In the genomic region with DNA sequence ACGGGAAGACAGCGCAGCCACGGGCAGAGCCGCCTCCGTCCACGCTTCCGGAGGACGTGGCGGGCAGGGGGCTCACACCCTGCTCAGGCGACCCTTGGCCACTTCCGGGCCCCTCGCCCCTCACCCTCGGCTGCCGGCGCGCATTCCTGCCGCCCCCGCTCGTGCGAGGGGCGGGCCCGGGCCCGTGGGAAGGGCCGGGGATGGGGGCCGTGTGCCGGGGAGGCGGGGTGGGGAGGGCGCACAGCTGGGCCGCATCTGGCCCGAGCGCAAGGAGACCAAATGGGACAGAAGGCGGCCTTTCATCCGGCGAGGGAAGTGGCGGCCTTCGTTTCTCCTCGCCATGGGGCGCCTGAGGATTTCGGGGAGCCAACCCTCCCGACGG, we compare ENCODE assay signal across 10 cellular contexts. TPM values are rescaled to one million over a fixed set of nuclear protein-coding genes. Genes with fewer than 3 reads are reported as not detected.
DNase-seq lines count a peak whose midpoint lies in the region; ATAC-seq and TF ChIP-seq lines count a peak whose summit lies in the region.
"Had no signal": no experiment of that assay in that cellular context is flagged by ENCODE, and none has a peak within 500 bp of the region (broad histone marks: within the 10 kb centered on the region; RNA-seq: fewer than 3 reads in every experiment).

No MANE protein-coding gene starts in this region.

- TF ChIP-seq CTCF in right atrium auricular region (IDR thresholded peaks at IDR 0.05) (no peak), mammary epithelial cell (conservative IDR thresholded peaks at IDR 0.05 in 1 of 2, IDR thresholded peaks at IDR 0.05 in 1 of 2; ENCODE audit: extremely low read depth in 1 of 2, insufficient read depth in 1 of 2, low read depth in 1 of 2, low read length in 2 of 2) (no peak), vagina (IDR thresholded peaks at IDR 0.05) (no peak)

- in situ Hi-C loops in mammary epithelial cell (cut with MboI; ENCODE audit: low sequenced_read_pairs in 2 of 2) = no loop called here

- H3K27ac ChIP-seq in right atrium auricular region (peak overlapping the region in 1 of 2 donors; percentile 48), mammary epithelial cell (ENCODE audit: insufficient read depth, low read depth, low read length) (no peak overlapping the region), mucosa of rectum (ENCODE audit: low read depth in 2 of 2, low read length in 2 of 2) (peak overlapping the region; percentile 27 to 43), vagina (peak overlapping the region; percentile 22)

- H3K9me3 ChIP-seq in right atrium auricular region (no peaks in the 10 kb centered on the region), mammary epithelial cell (replicated peaks; ENCODE audit: insufficient read depth, low read length) (no peaks in the 10 kb centered on the region), mucosa of rectum (ENCODE audit: control insufficient read depth in 2 of 2, low read length in 2 of 2) (no peaks in the 10 kb centered on the region), vagina (no peaks in the 10 kb centered on the region)

- peaks cover 0 to 53% of the 10 kb centered on the region in 2 donors for H3K4me1 ChIP-seq in right atrium auricular region
- peaks cover 55% of the 10 kb centered on the region for H3K4me1 ChIP-seq in mammary epithelial cell (ENCODE audit: insufficient read depth, low read length)
- peaks cover 31 to 41% of the 10 kb centered on the region in 2 donors for H3K4me1 ChIP-seq in mucosa of rectum (ENCODE audit: control insufficient read depth in 2 of 2, insufficient read depth in 2 of 2, low read length in 2 of 2)
- H3K4me1 ChIP-seq in vagina = peaks cover 62% of the 10 kb centered on the region

- intact Hi-C loops in left cardiac atrium (cut with DNase I) = no loop called here
- intact Hi-C loops in mammary epithelial cell (cut with micrococcal nuclease) = no loop called here
- intact Hi-C loops in vagina (cut with DNase I) = no loop called here

- H3K27me3 ChIP-seq in right atrium auricular region = no peaks in the 10 kb centered on the region
- H3K27me3 ChIP-seq in mammary epithelial cell (ENCODE audit: insufficient read depth, low read length) = no peaks in the 10 kb centered on the region
- H3K27me3 ChIP-seq in mucosa of rectum (ENCODE audit: control insufficient read depth in 2 of 2, insufficient read depth in 2 of 2, low read length in 2 of 2) = no peaks in the 10 kb centered on the region
- no peaks in the 10 kb centered on the region for H3K27me3 ChIP-seq in vagina

- CTCF ChIA-PET in mammary epithelial cell (lab: Charles Lee; ENCODE audit: low non-redundant PET) = no interaction called here

- H3K4me2 ChIP-seq in mammary epithelial cell (ENCODE audit: insufficient read depth, low read depth, low read length) = peak overlapping the region; percentile 93

- H3K79me2 ChIP-seq in mammary epithelial cell (ENCODE audit: insufficient read depth, low read length) = peaks cover 25% of the 10 kb centered on the region

- DNase-seq in left cardiac atrium (no peak), right atrium auricular region (ENCODE audit: low spot score) (no peak), mammary epithelial cell (no peak), vagina (ENCODE audit: extremely low spot score in 2 of 2) (no peak), GF-D8 (lab: John Stamatoyannopoulos, UW) (no peak), nucleus accumbens (lab: John Stamatoyannopoulos, UW) (no peak)
- DNase-seq in stimulated activated CD4-positive, alpha-beta T cell treated with anti-CD3 and anti-CD28 coated beads, Interleukin-15, amount 100 ng/mL, for 24 hours = no peak

- H2AFZ ChIP-seq in mammary epithelial cell (ENCODE audit: low read depth, low read length) = peak overlapping the region; percentile 64

- peak; percentile 3 to 5 for ATAC-seq in left cardiac atrium

- no peak for TF ChIP-seq POLR2A in vagina (IDR thresholded peaks at IDR 0.05)

- H3K36me3 ChIP-seq in right atrium auricular region (no peaks in the 10 kb centered on the region), mammary epithelial cell (ENCODE audit: insufficient read depth, low read length) (no peaks in the 10 kb centered on the region), mucosa of rectum (ENCODE audit: control insufficient read depth in 2 of 2, insufficient read depth in 2 of 2, low read length in 2 of 2) (no peaks in the 10 kb centered on the region), vagina (no peaks in the 10 kb centered on the region)

- H3K4me3 ChIP-seq in right atrium auricular region (peak overlapping the region in 1 of 2 donors; percentile 62), mammary epithelial cell (replicated peaks in 1 of 3; ENCODE audit: insufficient read depth in 1 of 3, low read depth in 2 of 3, low read length in 3 of 3) (no peak overlapping the region), mucosa of rectum (ENCODE audit: low read length in 2 of 2) (peak overlapping the region; percentile 63 to 66), vagina (peak overlapping the region; percentile 59 to 81)

- dilution Hi-C loops in mammary epithelial cell (cut with HindIII; ENCODE audit: low sequenced_read_pairs) = loop anchor here (5.0 kb wide), 2 partner anchors 36 to 104 kb away; no protein-coding TSS in a partner anchor

- H3K9ac ChIP-seq in mammary epithelial cell (ENCODE audit: insufficient read depth, low read length) (no peak overlapping the region), mucosa of rectum (ENCODE audit: low read depth in 1 of 2, low read length in 2 of 2) (peak overlapping the region; percentile 54 to 57)

- 40% methylated on average over 2 of the region's 41 CpGs for WGBS in mammary epithelial cell (ENCODE audit: low coverage, missing lambda C conversion rate)

- no TSS peak for BruUV-seq in mammary epithelial cell (replicated peaks; lab: Mats Ljungman, UMichigan)

- H4K20me1 ChIP-seq in mammary epithelial cell (ENCODE audit: insufficient read depth, low read length) = no peaks in the 10 kb centered on the region

RNA-seq across cellular contexts. Expression of gene LFNG, which starts 0.8 kb away (rescaled TPM):
- total RNA-seq in left cardiac atrium (1 to 10 TPM; 8.7 to 9.2 TPM), right atrium auricular region (1 to 10 TPM; 3.8 to 4.3 TPM), mammary epithelial cell (100 to 1,000 TPM in 1 of 2 donors, 10 to 100 TPM in 1; 29.7 to 105 TPM), vagina (36.8 TPM)
- 35.5 TPM for polyA plus RNA-seq in mammary epithelial cell
- 15.9 TPM for polyA minus RNA-seq in mammary epithelial cell

RNA-seq across cellular contexts. Expression of gene BRAT1, which starts 36.6 kb away (rescaled TPM):
- total RNA-seq in left cardiac atrium = 10 to 100 TPM; 14.6 to 17.6 TPM
- 10 to 100 TPM; 20.9 to 24.6 TPM for total RNA-seq in right atrium auricular region
- total RNA-seq in mammary epithelial cell = 10 to 100 TPM; 20.5 to 25.3 TPM
- 15.3 TPM for polyA plus RNA-seq in mammary epithelial cell
- 20.8 TPM for polyA minus RNA-seq in mammary epithelial cell
- total RNA-seq in vagina = 66.0 TPM

RNA-seq across cellular contexts. Expression of gene IQCE, which starts 40.1 kb away (rescaled TPM):
- 10 to 100 TPM; 11.5 to 12.0 TPM for total RNA-seq in left cardiac atrium
- total RNA-seq in right atrium auricular region = 1 to 10 TPM; 6.6 to 9.1 TPM
- 10 to 100 TPM; 13.3 to 15.1 TPM for total RNA-seq in mammary epithelial cell
- 5.4 TPM for polyA plus RNA-seq in mammary epithelial cell
- polyA minus RNA-seq in mammary epithelial cell = 6.2 TPM
- 5.2 TPM for total RNA-seq in vagina

RNA-seq across cellular contexts. Expression of gene GRIFIN, which starts 42.5 kb away (rescaled TPM):
- not detected for total RNA-seq in left cardiac atrium
- not detected for total RNA-seq in right atrium auricular region
- not detected for total RNA-seq in mammary epithelial cell
- polyA plus RNA-seq in mammary epithelial cell = not detected
- not detected for polyA minus RNA-seq in mammary epithelial cell
- not detected for total RNA-seq in vagina
- total RNA-seq: glomerular endothelial cell; T-helper 2 cell treated with Interferon-gamma antibody and Interleukin-4, amounts not matched to agents 100 ng/mL and 5 ng/mL, for 36 hours had no signal

Comparison
In these comparisons a context has a peak if more than half of its experiments do, and no peak if none do; other contexts are left out.
1. H3K4me3 ChIP-seq: peak in mucosa of rectum (2 of 2) and vagina (2 of 2); none in mammary epithelial cell (0 of 3).